ENCODE assay signal across 9 cellular contexts in the genomic region with DNA sequence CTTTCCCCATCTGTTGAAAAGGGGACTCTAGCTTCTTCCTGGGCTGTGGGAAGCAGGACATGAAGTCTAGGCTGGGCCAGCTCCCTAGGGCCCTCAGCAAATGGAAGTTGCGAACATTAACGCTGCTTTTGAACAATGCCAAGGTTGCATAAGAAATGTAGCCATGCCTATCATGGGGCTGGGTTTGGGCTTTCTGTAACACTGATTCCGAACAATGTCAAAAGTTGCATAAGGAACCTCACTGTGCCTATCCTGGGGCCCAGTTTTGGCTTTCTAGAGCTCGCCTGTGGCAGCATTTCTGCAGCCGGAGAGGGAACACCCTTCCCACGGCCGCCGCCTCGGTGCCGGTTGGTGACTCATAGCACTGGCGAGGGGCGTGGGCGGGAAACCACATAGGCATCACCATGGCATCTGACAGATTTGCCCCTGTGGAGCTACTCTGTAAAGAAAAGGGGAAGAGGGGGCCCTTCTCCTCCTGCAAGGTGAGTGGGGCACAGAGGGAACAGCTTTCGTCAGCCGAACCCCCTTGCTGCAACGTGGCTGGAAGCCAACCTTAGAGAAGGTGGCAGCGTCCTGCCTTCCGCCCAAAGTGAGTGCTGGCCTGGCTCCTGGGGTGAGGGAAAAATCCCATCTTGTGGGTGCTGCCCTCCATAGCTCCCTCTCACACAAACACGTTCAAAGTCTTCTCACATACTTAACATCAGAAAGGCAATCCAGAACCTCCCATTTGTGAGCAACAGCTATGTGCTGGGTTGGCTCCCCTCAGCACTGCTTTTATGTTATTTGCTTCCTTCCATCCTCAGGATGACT. TPM values are rescaled to one million over a fixed set of nuclear protein-coding genes. Genes with fewer than 3 reads are reported as not detected.
DNase-seq lines count a peak whose midpoint lies in the region; ATAC-seq and TF ChIP-seq lines count a peak whose summit lies in the region.
"Had no signal": no experiment of that assay in that cellular context is flagged by ENCODE, and none has a peak within 500 bp of the region (broad histone marks: within the 10 kb centered on the region; RNA-seq: fewer than 3 reads in every experiment).

No MANE protein-coding gene starts in this region.

- no peaks in the 10 kb centered on the region for H4K20me1 ChIP-seq in OCI-LY7 (ENCODE audit: insufficient read depth, low read length)

- CTCF ChIA-PET in OCI-LY7 (lab: Charles Lee; ENCODE audit: unreplicated experiment): interaction anchor here (0.6 to 0.9 kb wide), 2 partner anchors 86 to 192 kb away, joined by 3 to 4 read pairs; no protein-coding TSS in a partner anchor

- no peak overlapping the region for H3K4me3 ChIP-seq in HUES48 (ENCODE audit: low read depth, low read length)
- H3K4me3 ChIP-seq in psoas muscle: no peak overlapping the region
- H3K4me3 ChIP-seq in OCI-LY7 (ENCODE audit: low read depth, low read length, poor library complexity, severe bottlenecking): no peak overlapping the region
- H3K4me3 ChIP-seq: body of pancreas had no signal

- intact Hi-C loops in psoas muscle (cut with DNase I): loop anchor here in 1 of 2 donors (5.0 kb wide), 1 partner anchor 85 kb away; no protein-coding TSS in a partner anchor
- intact Hi-C loops in OCI-LY7 (cut with micrococcal nuclease; ENCODE audit: unreplicated experiment): no loop called here

- H3K27ac ChIP-seq in HUES48 (ENCODE audit: low read depth, low read length): peak overlapping the region; percentile 22
- H3K27ac ChIP-seq in caudate nucleus (ENCODE audit: low read depth, low read length): peak overlapping the region; percentile 70
- peak overlapping the region; percentile 82 for H3K27ac ChIP-seq in psoas muscle
- no peak overlapping the region for H3K27ac ChIP-seq in OCI-LY7 (ENCODE audit: low read depth, low read length, poor library complexity, severe bottlenecking)
- H3K27ac ChIP-seq: body of pancreas had no signal

- no TSS peak for BruUV-seq in OCI-LY7 (replicated peaks; lab: Mats Ljungman, UMichigan)

- no peak overlapping the region for H2AFZ ChIP-seq in OCI-LY7 (ENCODE audit: low read length)

- POLR2A ChIA-PET in OCI-LY7 (lab: Charles Lee): no interaction called here

- H3K36me3 ChIP-seq in HUES48 (ENCODE audit: control insufficient read depth, insufficient read depth, low read length): no peaks in the 10 kb centered on the region
- no peaks in the 10 kb centered on the region for H3K36me3 ChIP-seq in psoas muscle (ENCODE audit: insufficient read depth in 1 of 2, low read depth in 1 of 2)
- H3K36me3 ChIP-seq in OCI-LY7 (ENCODE audit: insufficient read depth, low read length): no peaks in the 10 kb centered on the region

- in situ Hi-C loops in ACHN (cut with HindIII; ENCODE audit: low pct_ligation_motif_present, low pct_unique_long_range_greater_than_20kb, low sequenced_read_pairs): no loop called here

- no peak for TF ChIP-seq CTCF in psoas muscle (IDR thresholded peaks at IDR 0.05)
- no peak for TF ChIP-seq CTCF in OCI-LY7 (conservative IDR thresholded peaks at IDR 0.05; ENCODE audit: low read length)

- H3K9me3 ChIP-seq in HUES48 (ENCODE audit: control insufficient read depth, insufficient read depth, low read length) (no peaks in the 10 kb centered on the region), psoas muscle (no peaks in the 10 kb centered on the region), OCI-LY7 (ENCODE audit: low read length) (no peaks in the 10 kb centered on the region)
- H3K9me3 ChIP-seq: body of pancreas had no signal

- WGBS in psoas muscle, 3 donors: 69 to 81% (median 70%) methylated on average over 18 to 19 of the region's 19 CpGs

- H3K4me1 ChIP-seq in HUES48 (ENCODE audit: control insufficient read depth, insufficient read depth, low read length) (peaks cover 10% of the 10 kb centered on the region; the same call in 1 of the 2 replicates), psoas muscle (peaks cover 55% of the 10 kb centered on the region), OCI-LY7 (ENCODE audit: insufficient read depth, low read length, poor library complexity, severe bottlenecking) (no peaks in the 10 kb centered on the region)
- H3K4me1 ChIP-seq: body of pancreas had no signal

- no peak overlapping the region for H3K4me2 ChIP-seq in OCI-LY7 (ENCODE audit: low read length)

- DNase-seq in ACHN (peak; percentile 49), caudate nucleus (lab: John Stamatoyannopoulos, UW) (peak in 50 of 61 donors; percentile 14 to 92 (median 57)), psoas muscle (peak; percentile 60 to 73), OCI-LY7 (ENCODE audit: low spot score) (no peak), NCI-H2196 treated with DMSO at 0.1 percent for 48 hours (lab: John Stamatoyannopoulos, UW; ENCODE audit: unreplicated experiment) (no peak)
- peak; percentile 87 to 89 for DNase-seq in activated CD4-positive, alpha-beta T cell treated with anti-CD3 and anti-CD28 coated beads for 4 hours

- no peaks in the 10 kb centered on the region for H3K79me2 ChIP-seq in OCI-LY7 (ENCODE audit: insufficient read depth, low read depth, low read length)

- H3K9ac ChIP-seq in HUES48 (ENCODE audit: low read depth, low read length): no peak overlapping the region

- no peaks in the 10 kb centered on the region for H3K27me3 ChIP-seq in HUES48 (ENCODE audit: control insufficient read depth, insufficient read depth, low read length)
- H3K27me3 ChIP-seq in psoas muscle (ENCODE audit: insufficient read depth in 3 of 3, low read length in 2 of 3): no peaks in the 10 kb centered on the region
- H3K27me3 ChIP-seq: body of pancreas had no signal

- H3K9me2 ChIP-seq in OCI-LY7 (ENCODE audit: insufficient read depth, low read length): no peaks in the 10 kb centered on the region

- peak; percentile 44 to 68 (median 62) for ATAC-seq in psoas muscle
- no peak for ATAC-seq in HG02870 (IDR thresholded peaks at IDR 0.05; ENCODE audit: unreplicated experiment)
- ATAC-seq: body of pancreas had no signal

RNA-seq across cellular contexts. Expression of gene ATP2B2, which starts 46.6 kb away (rescaled TPM):
- total RNA-seq in psoas muscle (1 to 10 TPM in 3 of 4 donors, under 1 TPM in 1; 0.36 to 6.5 (median 4.1) TPM), OCI-LY7 (2022) (0.06 TPM in 1 of 2 replicates, not detected in the other)
- under 1 TPM; 0.08 to 0.77 (median 0.49) TPM for polyA plus RNA-seq in psoas muscle
- total RNA-seq in OCI-LY7 (2014; rRNA removed; shearing (Covaris generic)): not detected in 2 replicates

Comparison
In these comparisons a context has a peak if more than half of its experiments do, and no peak if none do; other contexts are left out.
1. DNase-seq: peak in ACHN (single experiment), activated CD4-positive, alpha-beta T cell treated with anti-CD3 and anti-CD28 coated beads for 4 hours (2 of 2), caudate nucleus (50 of 61) and psoas muscle (2 of 2); none in OCI-LY7 (single experiment) and NCI-H2196 treated with DMSO at 0.1 percent for 48 hours (single experiment).